In genomic region chr7:77155601-77156377, GRCh38 we compare ENCODE assay signal across 11 cellular contexts. TPM values are rescaled to one million over a fixed set of nuclear protein-coding genes. Genes with fewer than 3 reads are reported as not detected.
DNase-seq lines count a peak whose midpoint lies in the region; ATAC-seq lines count a peak whose summit lies in the region.
"Not testable (repeated sequence)": the region's sequence is repeated elsewhere in the genome, so short reads cannot be mapped to it uniquely, and the experiment has no call there.
"Had no signal": no experiment of that assay in that cellular context is flagged by ENCODE, and none has a peak within 500 bp of the region (broad histone marks: within the 10 kb centered on the region; RNA-seq: fewer than 3 reads in every experiment).

No MANE protein-coding gene starts in this region.

- peak overlapping the region; percentile 27 to 86 (median 83) for H3K27ac Mint-ChIP-seq in CD4-positive, CD25-positive, alpha-beta regulatory T cell
- H3K27ac Mint-ChIP-seq in T-helper 2 cell treated with Interferon-gamma antibody and Interleukin-4, amounts not matched to agents 5 μg/mL and 100 μg/mL, for 36 hours = peak overlapping the region; percentile 50
- H3K27ac Mint-ChIP-seq in activated naive CD8-positive, alpha-beta T cell treated with anti-CD3 and anti-CD28 coated beads, Interleukin-2, amount 50 U/mL, for 24 hours = peak overlapping the region; percentile 30

- not testable (repeated sequence) for H3K4me3 ChIP-seq in CD4-positive, CD25-positive, alpha-beta regulatory T cell (ENCODE audit: low read depth, low read length); skin epidermis; stomach smooth muscle (ENCODE audit: low read length in 2 of 2)

- not testable (repeated sequence) for H3K9me3 ChIP-seq in CD4-positive, CD25-positive, alpha-beta regulatory T cell (ENCODE audit: control insufficient read depth in 2 of 2, low read length in 2 of 2); stomach smooth muscle (ENCODE audit: control insufficient read depth in 2 of 2, low read length in 2 of 2)

- not testable (repeated sequence) for H3K36me3 ChIP-seq in CD4-positive, CD25-positive, alpha-beta regulatory T cell (ENCODE audit: control insufficient read depth, insufficient read depth, low read length); stomach smooth muscle (ENCODE audit: control insufficient read depth in 2 of 2, insufficient read depth in 2 of 2, low read length in 2 of 2)

- DNase-seq in CD4-positive, CD25-positive, alpha-beta regulatory T cell = peak in 1 of 3 donors; percentile 6
- peak; percentile 25 for DNase-seq in T-helper 2 cell treated with Interferon-gamma antibody and Interleukin-4, amounts not matched to agents 5 μg/mL and 100 μg/mL, for 36 hours (ENCODE audit: low spot score)
- not testable (repeated sequence) for DNase-seq in activated T-cell treated with anti-CD3 and anti-CD28 coated beads, Interleukin-2, amount 50 U/mL, for 4 hours; activated naive CD8-positive, alpha-beta T cell treated with anti-CD3 and anti-CD28 coated beads, Interleukin-2, amount 50 U/mL, for 24 hours

- not testable (repeated sequence) for H3K9me3 Mint-ChIP-seq in CD4-positive, CD25-positive, alpha-beta regulatory T cell; T-helper 2 cell treated with Interferon-gamma antibody and Interleukin-4, amounts not matched to agents 5 μg/mL and 100 μg/mL, for 36 hours; activated T-cell treated with anti-CD3 and anti-CD28 coated beads, Interleukin-2, amount 50 U/mL, for 4 hours; activated naive CD8-positive, alpha-beta T cell treated with anti-CD3 and anti-CD28 coated beads, Interleukin-2, amount 50 U/mL, for 24 hours

- H3K27me3 ChIP-seq in CD4-positive, CD25-positive, alpha-beta regulatory T cell (ENCODE audit: control insufficient read depth, insufficient read depth, low read length); stomach smooth muscle (ENCODE audit: control insufficient read depth in 1 of 2, insufficient read depth in 2 of 2, low read length in 2 of 2): not testable (repeated sequence)

- H3K4me1 ChIP-seq in CD4-positive, CD25-positive, alpha-beta regulatory T cell (ENCODE audit: control insufficient read depth, insufficient read depth, low read length, poor library complexity, severe bottlenecking); stomach smooth muscle (ENCODE audit: control insufficient read depth, insufficient read depth, low read length): not testable (repeated sequence)

- H3K9ac ChIP-seq in stomach smooth muscle (ENCODE audit: low read length in 2 of 2) = not testable (repeated sequence)

- ATAC-seq in CD4-positive, CD25-positive, alpha-beta regulatory T cell (ENCODE audit: low read depth in 2 of 2) = peak; percentile 49 to 59
- ATAC-seq in HG02884 (IDR thresholded peaks at IDR 0.05; ENCODE audit: unreplicated experiment) (peak; percentile 32), esophagus mucosa (peak; percentile 62)
- peak; percentile 73 to 76 for ATAC-seq in activated T-cell treated with anti-CD3 and anti-CD28 coated beads, Interleukin-2, amount 50 U/mL, for 4 hours
- ATAC-seq in activated naive CD8-positive, alpha-beta T cell treated with anti-CD3 and anti-CD28 coated beads, Interleukin-2, amount 50 U/mL, for 24 hours = peak; percentile 86

- H3K27ac ChIP-seq in CD4-positive, CD25-positive, alpha-beta regulatory T cell (ENCODE audit: insufficient read depth, low read length, poor library complexity, severe bottlenecking) = peak overlapping the region; percentile 47
- peak overlapping the region in 11 of 21 experiments; percentile 18 to 73 (median 60) for H3K27ac ChIP-seq in skin epidermis
- peak overlapping the region; percentile 31 for H3K27ac ChIP-seq in stomach smooth muscle (ENCODE audit: low read length)

- not testable (repeated sequence) for H3K36me3 Mint-ChIP-seq in CD4-positive, CD25-positive, alpha-beta regulatory T cell; T-helper 2 cell treated with Interferon-gamma antibody and Interleukin-4, amounts not matched to agents 5 μg/mL and 100 μg/mL, for 36 hours (ENCODE audit: low read depth); activated T-cell treated with anti-CD3 and anti-CD28 coated beads, Interleukin-2, amount 50 U/mL, for 4 hours (ENCODE audit: insufficient read depth); activated naive CD8-positive, alpha-beta T cell treated with anti-CD3 and anti-CD28 coated beads, Interleukin-2, amount 50 U/mL, for 24 hours (ENCODE audit: low read depth)

- not testable (repeated sequence) for H3K27me3 Mint-ChIP-seq in CD4-positive, CD25-positive, alpha-beta regulatory T cell; T-helper 2 cell treated with Interferon-gamma antibody and Interleukin-4, amounts not matched to agents 5 μg/mL and 100 μg/mL, for 36 hours (ENCODE audit: low read depth); activated T-cell treated with anti-CD3 and anti-CD28 coated beads, Interleukin-2, amount 50 U/mL, for 4 hours (ENCODE audit: low read depth); activated naive CD8-positive, alpha-beta T cell treated with anti-CD3 and anti-CD28 coated beads, Interleukin-2, amount 50 U/mL, for 24 hours

- H3K4me1 Mint-ChIP-seq in CD4-positive, CD25-positive, alpha-beta regulatory T cell = peaks cover 16 to 25% (median 21%) of the 10 kb centered on the region in 4 donors
- peaks cover 27% of the 10 kb centered on the region for H3K4me1 Mint-ChIP-seq in T-helper 2 cell treated with Interferon-gamma antibody and Interleukin-4, amounts not matched to agents 5 μg/mL and 100 μg/mL, for 36 hours (ENCODE audit: low read depth)
- peaks cover 14% of the 10 kb centered on the region for H3K4me1 Mint-ChIP-seq in activated T-cell treated with anti-CD3 and anti-CD28 coated beads, Interleukin-2, amount 50 U/mL, for 4 hours (ENCODE audit: low read depth)
- H3K4me1 Mint-ChIP-seq in activated naive CD8-positive, alpha-beta T cell treated with anti-CD3 and anti-CD28 coated beads, Interleukin-2, amount 50 U/mL, for 24 hours = peaks cover 23% of the 10 kb centered on the region

- not testable (repeated sequence) for H3K4me3 Mint-ChIP-seq in CD4-positive, CD25-positive, alpha-beta regulatory T cell; T-helper 2 cell treated with Interferon-gamma antibody and Interleukin-4, amounts not matched to agents 5 μg/mL and 100 μg/mL, for 36 hours; activated T-cell treated with anti-CD3 and anti-CD28 coated beads, Interleukin-2, amount 50 U/mL, for 4 hours; activated naive CD8-positive, alpha-beta T cell treated with anti-CD3 and anti-CD28 coated beads, Interleukin-2, amount 50 U/mL, for 24 hours

RNA-seq across cellular contexts. Expression of gene CCDC146, which starts 33.4 kb away (rescaled TPM):
- total RNA-seq in CD4-positive, CD25-positive, alpha-beta regulatory T cell = 20.1 TPM
- 1 to 10 TPM; 1.4 to 3.2 (median 2.6) TPM for polyA plus RNA-seq in CD4-positive, CD25-positive, alpha-beta regulatory T cell
- under 1 TPM; 0.24 to 0.96 (median 0.42) TPM for total RNA-seq in activated T-cell treated with anti-CD3 and anti-CD28 coated beads, Interleukin-2, amount 50 U/mL, for 4 hours
- 6.7 TPM for total RNA-seq in esophagus mucosa

RNA-seq across cellular contexts. Expression of gene FGL2, which starts 43.8 kb away (rescaled TPM):
- total RNA-seq in CD4-positive, CD25-positive, alpha-beta regulatory T cell = 8.1 TPM
- polyA plus RNA-seq in CD4-positive, CD25-positive, alpha-beta regulatory T cell = 10 to 100 TPM in 3 of 4 donors, 1 to 10 TPM in 1; 6.2 to 14.2 (median 10.8) TPM
- total RNA-seq in activated T-cell treated with anti-CD3 and anti-CD28 coated beads, Interleukin-2, amount 50 U/mL, for 4 hours = under 1 TPM in 2 of 3 donors, not detected in 1; 0.11 to 0.37 TPM
- 1.6 TPM for total RNA-seq in esophagus mucosa
- total RNA-seq: H9, RPMI7951 had no signal
- polyA plus RNA-seq: BJ had no signal

Comparison
In these comparisons a context has a peak if more than half of its experiments do, and no peak if none do; other contexts are left out.
1. ATAC-seq: peak in every context shown above with its lines; median percentile 86 in activated naive CD8-positive, alpha-beta T cell treated with anti-CD3 and anti-CD28 coated beads, Interleukin-2, amount 50 U/mL, for 24 hours; 74 in activated T-cell treated with anti-CD3 and anti-CD28 coated beads, Interleukin-2, amount 50 U/mL, for 4 hours; 62 in esophagus mucosa; 54 in CD4-positive, CD25-positive, alpha-beta regulatory T cell; 32 in HG02884.
2. H3K27ac Mint-ChIP-seq: peak in every context shown above with its lines; median percentile 83 in CD4-positive, CD25-positive, alpha-beta regulatory T cell; 50 in T-helper 2 cell treated with Interferon-gamma antibody and Interleukin-4, amounts not matched to agents 5 μg/mL and 100 μg/mL, for 36 hours; 30 in activated naive CD8-positive, alpha-beta T cell treated with anti-CD3 and anti-CD28 coated beads, Interleukin-2, amount 50 U/mL, for 24 hours.